ENCODE assay signal across 13 cellular contexts in genomic region chr2:236571161-236571560, GRCh38. TPM values are rescaled to one million over a fixed set of nuclear protein-coding genes. Genes with fewer than 3 reads are reported as not detected.
DNase-seq lines count a peak whose midpoint lies in the region; ATAC-seq and TF ChIP-seq lines count a peak whose summit lies in the region.
"Had no signal": no experiment of that assay in that cellular context is flagged by ENCODE, and none has a peak within 500 bp of the region (broad histone marks: within the 10 kb centered on the region; RNA-seq: fewer than 3 reads in every experiment).

No MANE protein-coding gene starts in this region.

- H3K4me2 ChIP-seq in GM23338 (peak overlapping the region; percentile 87), smooth muscle cell (peak overlapping the region; percentile 86)

- H3K9me3 ChIP-seq in iPS-18c (ENCODE audit: control insufficient read depth, insufficient read depth, low read length) (no peaks in the 10 kb centered on the region), smooth muscle cell (replicated peaks; ENCODE audit: low read depth) (no peaks in the 10 kb centered on the region), BE2C (no peaks in the 10 kb centered on the region)

- ATAC-seq in GM23338 (no peak), left colon (no peak), GM19452 (IDR thresholded peaks at IDR 0.05; ENCODE audit: unreplicated experiment) (no peak)

- no peaks in the 10 kb centered on the region for H3K36me3 Mint-ChIP-seq in GM23338 (ENCODE audit: low read depth)

- H3K27me3 ChIP-seq in GM23338 (ENCODE audit: insufficient read depth) (peaks cover 27% of the 10 kb centered on the region), smooth muscle cell (ENCODE audit: low read depth) (no peaks in the 10 kb centered on the region), BE2C (peaks cover 69% of the 10 kb centered on the region)

- intact Hi-C loops in left colon (cut with DNase I, micrococcal nuclease): no loop called here

- H3K27ac ChIP-seq in GM23338 (ENCODE audit: low read depth) (no peak overlapping the region), smooth muscle cell (ENCODE audit: low read depth) (peak overlapping the region; percentile 42)

- TF ChIP-seq CTCF in GM23338 (conservative IDR thresholded peaks at IDR 0.05; ENCODE audit: low read depth in 2 of 2) (no peak), astrocyte of the cerebellum (IDR thresholded peaks at IDR 0.05; ENCODE audit: low read depth, low read length, missing control alignments) (no peak), smooth muscle cell (IDR thresholded peaks at IDR 0.05; ENCODE audit: borderline replicate concordance, insufficient read depth, poor library complexity, severe bottlenecking) (no peak), BE2C (IDR thresholded peaks at IDR 0.05; ENCODE audit: low read depth, low read length) (no peak)

- 19% methylated on average over 8 of the region's 8 CpGs for WGBS in smooth muscle cell (ENCODE audit: low lambda C conversion rate)

- peaks cover 62% of the 10 kb centered on the region for H3K4me1 Mint-ChIP-seq in GM23338

- DNase-seq in GM23338 (ENCODE audit: low spot score): no peak
- DNase-seq in astrocyte of the cerebellum (ENCODE audit: low read depth): no peak
- no peak for DNase-seq in smooth muscle cell (lab: John Stamatoyannopoulos, UW; ENCODE audit: unreplicated experiment)
- no peak for DNase-seq in left colon
- DNase-seq in stimulated activated CD4-positive, alpha-beta T cell treated with anti-CD3 and anti-CD28 coated beads, Interleukin-15, amount 100 ng/mL, for 24 hours: no peak
- no peak for DNase-seq in BE2C
- DNase-seq: DMS79, HCEC 1CT, kidney glomerular epithelial cell, NCI-H1092 had no signal

- H2AFZ ChIP-seq in GM23338 (peak overlapping the region; percentile 90; the same call in 1 of the 2 replicates), smooth muscle cell (ENCODE audit: low read depth) (peak overlapping the region; percentile 10)

- peak overlapping the region; percentile 60 for H3K9ac ChIP-seq in smooth muscle cell (ENCODE audit: low read depth)

- H3K79me2 ChIP-seq in GM23338 (replicated peaks; ENCODE audit: insufficient read depth) (no peaks in the 10 kb centered on the region), smooth muscle cell (ENCODE audit: low read depth) (peaks cover 58% of the 10 kb centered on the region)

- H3K4me1 ChIP-seq in GM23338 (ENCODE audit: insufficient read depth): peaks cover 39% of the 10 kb centered on the region
- peaks cover 60% of the 10 kb centered on the region for H3K4me1 ChIP-seq in smooth muscle cell (ENCODE audit: low read depth)
- H3K4me1 ChIP-seq in BE2C: no peaks in the 10 kb centered on the region

- H4K20me1 ChIP-seq in GM23338 (replicated peaks; ENCODE audit: insufficient read depth): no peaks in the 10 kb centered on the region
- H4K20me1 ChIP-seq in smooth muscle cell (ENCODE audit: low read depth): peaks cover 25% of the 10 kb centered on the region

- no peaks in the 10 kb centered on the region for H3K9me2 ChIP-seq in GM23338 (ENCODE audit: insufficient read depth)

- in situ Hi-C loops in astrocyte of the cerebellum (cut with HindIII; ENCODE audit: low sequenced_read_pairs): no loop called here

- H3K36me3 ChIP-seq in GM23338 (ENCODE audit: insufficient read depth): no peaks in the 10 kb centered on the region
- no peaks in the 10 kb centered on the region for H3K36me3 ChIP-seq in smooth muscle cell (ENCODE audit: low read depth)
- H3K36me3 ChIP-seq in BE2C: no peaks in the 10 kb centered on the region

- peak overlapping the region; percentile 34; the same call in 1 of the 2 replicates for H3K4me3 ChIP-seq in GM23338
- peak overlapping the region; percentile 48 for H3K4me3 ChIP-seq in astrocyte of the cerebellum (ENCODE audit: low read depth, low read length)
- H3K4me3 ChIP-seq in iPS-18c (ENCODE audit: insufficient read depth, low read depth, low read length): 0 out of 2 replicates have a peak overlapping the region, but pooled peaks have one; percentile 29
- peak overlapping the region; percentile 66 for H3K4me3 ChIP-seq in smooth muscle cell
- H3K4me3 ChIP-seq in BE2C (ENCODE audit: low read depth, low read length): no peak overlapping the region

- H3K4me3 Mint-ChIP-seq in GM23338: peak overlapping the region; percentile 53

- H3K27ac Mint-ChIP-seq in GM23338: no peak overlapping the region
- H3K27ac Mint-ChIP-seq: activated T-helper 2 cell treated with anti-CD3 and anti-CD28 coated beads, Interferon-gamma antibody, Interleukin-2, Interleukin-4, amounts not matched to agents 10 μg/mL and 5 μg/mL and 100 μg/mL, durations not matched to agents 14 hours and 24 hours and 36 hours had no signal

- H3F3A ChIP-seq in GM23338 (replicated peaks; ENCODE audit: low read depth) (peaks cover 7% of the 10 kb centered on the region; the same call in 1 of the 2 replicates), smooth muscle cell (ENCODE audit: low read depth) (peaks cover 17% of the 10 kb centered on the region)

- H3K9me3 Mint-ChIP-seq in GM23338: no peaks in the 10 kb centered on the region; the same call in 2 of the 3 replicates
- H3K9me3 Mint-ChIP-seq: activated T-helper 2 cell treated with anti-CD3 and anti-CD28 coated beads, Interferon-gamma antibody, Interleukin-2, Interleukin-4, amounts not matched to agents 10 μg/mL and 5 μg/mL and 100 μg/mL, durations not matched to agents 14 hours and 24 hours and 36 hours had no signal

- H3K27me3 Mint-ChIP-seq in GM23338 (ENCODE audit: insufficient read depth, low read depth, poor library complexity): peaks cover 27% of the 10 kb centered on the region

TF ChIP-seq in GM23338, 12 proteins besides CTCF, POLR2A, EP300 and RAD21 (continues in another document):
- TF ChIP-seq STAT1 (IDR thresholded peaks at IDR 0.05; ENCODE audit: unreplicated experiment) (no peak), ZNF331 (CRISPR knock-in tag; IDR thresholded peaks at IDR 0.05; ENCODE audit: low read depth) (no peak), JUNB (IDR thresholded peaks at IDR 0.05; ENCODE audit: unreplicated experiment) (no peak), ZNF114 (CRISPR knock-in tag; IDR thresholded peaks at IDR 0.05) (no peak), EZH2 (IDR thresholded peaks at IDR 0.05; ENCODE audit: low read depth, unreplicated experiment) (no peak), CREB1 (CRISPR knock-in tag; IDR thresholded peaks at IDR 0.05; ENCODE audit: low read depth) (no peak), REST (IDR thresholded peaks at IDR 0.05; ENCODE audit: unreplicated experiment) (no peak), NANOG (IDR thresholded peaks at IDR 0.05; ENCODE audit: borderline replicate concordance) (no peak), POLR2AphosphoS5 (IDR thresholded peaks at IDR 0.05; ENCODE audit: low read depth) (no peak), EZH2phosphoT487 (IDR thresholded peaks at IDR 0.05; ENCODE audit: unreplicated experiment) (no peak)

RNA-seq across cellular contexts. Expression of gene ACKR3, which starts 1.5 kb away (rescaled TPM):
- total RNA-seq in GM23338 (2014; rRNA removed; shearing (Covaris generic)): 3.0 and 3.1 TPM in 2 replicates
- polyA plus RNA-seq in GM23338 (2016; fragmentation: Nextera tagmentation; extraction: Ambion mirVana): 0.57 and 1.0 TPM in 2 replicates
- total RNA-seq in smooth muscle cell: 63.0 and 72.5 TPM in 2 replicates
- polyA plus RNA-seq in smooth muscle cell: 44.6 and 72.5 TPM in 2 replicates
- total RNA-seq in left colon: 10 to 100 TPM in 1 of 2 donors, 1 to 10 TPM in 1; 8.5 to 11.3 TPM
- polyA plus RNA-seq in BE2C (2012; ENCODE audit: insufficient read depth, insufficient read length, low read depth): 0.20 TPM
